ENCODE assay signal across 16 cellular contexts in the genomic region with DNA sequence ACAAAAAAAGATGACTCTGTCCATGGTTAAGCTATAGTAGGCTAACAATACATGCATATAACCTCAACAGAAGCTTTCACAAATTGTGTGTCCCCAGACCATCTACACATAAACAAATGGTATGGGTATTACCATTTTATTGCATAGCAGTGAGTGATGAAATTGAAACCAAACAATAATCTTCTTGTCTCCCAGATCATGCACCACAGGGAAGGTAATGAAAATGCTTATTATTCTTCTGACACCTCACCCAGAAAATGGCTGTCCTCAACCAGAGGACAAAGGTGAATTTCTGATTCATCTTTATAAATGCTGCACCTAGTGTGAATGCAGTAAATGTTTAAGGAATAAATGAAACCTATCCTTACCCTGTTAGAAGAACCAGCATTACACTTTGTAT. TPM values are rescaled to one million over a fixed set of nuclear protein-coding genes. Genes with fewer than 3 reads are reported as not detected.
A peak's percentile ranks its signal among the peaks of the same experiment; 100 is the strongest.
DNase-seq lines count a peak whose midpoint lies in the region; ATAC-seq and TF ChIP-seq lines count a peak whose summit lies in the region.
"Had no signal": no experiment of that assay in that cellular context is flagged by ENCODE, and none has a peak within 500 bp of the region (broad histone marks: within the 10 kb centered on the region; RNA-seq: fewer than 3 reads in every experiment).

No MANE protein-coding gene starts in this region.

- POLR2A ChIA-PET in HEK293T (lab: Yijun Ruan, JAX), result no interaction called here
- POLR2A ChIA-PET in PC-3 (lab: Charles Lee; ENCODE audit: unreplicated experiment), result no interaction called here

- no peaks in the 10 kb centered on the region for H3K9me2 ChIP-seq in PC-3 (replicated peaks; ENCODE audit: low read length)
- H3K9me2 ChIP-seq in hepatocyte (replicated peaks; ENCODE audit: insufficient read depth), result no peaks in the 10 kb centered on the region

- no peak overlapping the region for H3K27ac ChIP-seq in PC-3 (ENCODE audit: low read length)
- H3K27ac ChIP-seq in hepatocyte, result peak overlapping the region; percentile 46
- H3K27ac ChIP-seq: BLaER1 treated with 17β-estradiol and CSF1 and Interleukin-3, amounts not matched to agents 10 nM and 100 nM; SK-N-MC had no signal

- no peaks in the 10 kb centered on the region for H3K9me3 Mint-ChIP-seq in Calu3 (ENCODE audit: low read depth, unreplicated experiment)
- H3K9me3 Mint-ChIP-seq: T-helper 1 cell treated with Interleukin-12 subunit alpha and Interleukin-12 subunit beta and Interleukin-4 antibody, amounts not matched to agents 30 μg/mL and 1 μg/mL, for 36 hours had no signal

- H3K4me3 ChIP-seq in PC-3 (ENCODE audit: low read length), result no peak overlapping the region
- no peak overlapping the region for H3K4me3 ChIP-seq in hepatocyte
- H3K4me3 ChIP-seq: BLaER1 treated with 17β-estradiol and CSF1 and Interleukin-3, amounts not matched to agents 10 nM and 100 nM; SK-N-MC had no signal

- H3K27me3 ChIP-seq in PC-3 (ENCODE audit: low read length) (no peaks in the 10 kb centered on the region), hepatocyte (no peaks in the 10 kb centered on the region)
- H3K27me3 ChIP-seq: BLaER1 treated with 17β-estradiol and CSF1 and Interleukin-3, amounts not matched to agents 10 nM and 100 nM had no signal

- CTCF ChIA-PET in Calu3 (lab: Charles Lee) (no interaction called here), HEK293T (lab: Yijun Ruan, JAX) (interaction anchor here (0.5 kb wide), 1 partner anchor 24 kb away, joined by 3 read pairs; no protein-coding TSS in a partner anchor), PC-3 (lab: Charles Lee) (no interaction called here)

- peaks cover 17% of the 10 kb centered on the region for H3K36me3 Mint-ChIP-seq in Calu3 (ENCODE audit: insufficient read depth, unreplicated experiment)

- no peaks in the 10 kb centered on the region for H3F3A ChIP-seq in PC-3 (ENCODE audit: low read length, unreplicated experiment)

- no peaks in the 10 kb centered on the region for H4K20me1 ChIP-seq in PC-3 (ENCODE audit: low read length)
- no peaks in the 10 kb centered on the region for H4K20me1 ChIP-seq in hepatocyte (ENCODE audit: insufficient read depth, poor library complexity, severe bottlenecking)
- H4K20me1 ChIP-seq: BLaER1 treated with 17β-estradiol and CSF1 and Interleukin-3, amounts not matched to agents 10 nM and 100 nM had no signal

- no peaks in the 10 kb centered on the region for H3K27me3 Mint-ChIP-seq in Calu3 (ENCODE audit: unreplicated experiment)

- H3K79me2 ChIP-seq in PC-3 (ENCODE audit: low read length), result no peaks in the 10 kb centered on the region
- H3K79me2 ChIP-seq in hepatocyte, result no peaks in the 10 kb centered on the region

- H2AFZ ChIP-seq in PC-3 (ENCODE audit: low read length) (no peak overlapping the region), hepatocyte (no peak overlapping the region)

- DNase-seq in Calu3, result no peak
- no peak for DNase-seq in HEK293T (ENCODE audit: extremely low spot score)
- no peak for DNase-seq in PC-3
- DNase-seq in hepatocyte (ENCODE audit: low spot score), result no peak
- no peak for DNase-seq in Right ventricle myocardium superior
- DNase-seq in AG08395 (ENCODE audit: low spot score), result no peak
- DNase-seq: EL, GOT3, NCI-H1694, NCI-H2107, NCI-H446 treated with DMSO at 0.1 percent for 48 hours had no signal

- H3K4me3 Mint-ChIP-seq in Calu3 (ENCODE audit: low read depth, unreplicated experiment), result peak overlapping the region; percentile 37
- H3K4me3 Mint-ChIP-seq: T-helper 1 cell treated with Interleukin-12 subunit alpha and Interleukin-12 subunit beta and Interleukin-4 antibody, amounts not matched to agents 30 μg/mL and 1 μg/mL, for 36 hours had no signal

- H3K9ac ChIP-seq in PC-3 (ENCODE audit: low read length), result no peak overlapping the region
- H3K9ac ChIP-seq: BLaER1 treated with 17β-estradiol and CSF1 and Interleukin-3, amounts not matched to agents 10 nM and 100 nM had no signal

- intact Hi-C loops in Calu3 (cut with micrococcal nuclease; ENCODE audit: unreplicated experiment) (no loop called here), PC-3 (cut with micrococcal nuclease) (no loop called here), Right ventricle myocardium superior (cut with DNase I) (no loop called here)

- H3K4me2 ChIP-seq in PC-3 (ENCODE audit: low read length) (no peak overlapping the region), hepatocyte (no peak overlapping the region)
- H3K4me2 ChIP-seq: BLaER1 treated with 17β-estradiol and CSF1 and Interleukin-3, amounts not matched to agents 10 nM and 100 nM had no signal

- H3K36me3 ChIP-seq in PC-3 (ENCODE audit: low read depth, low read length) (no peaks in the 10 kb centered on the region), hepatocyte (replicated peaks; ENCODE audit: insufficient read depth, low read depth) (no peaks in the 10 kb centered on the region)
- H3K36me3 ChIP-seq: BLaER1 treated with 17β-estradiol and CSF1 and Interleukin-3, amounts not matched to agents 10 nM and 100 nM had no signal

- H3K9me3 ChIP-seq in PC-3 (ENCODE audit: low read length) (no peaks in the 10 kb centered on the region), hepatocyte (ENCODE audit: low read depth) (no peaks in the 10 kb centered on the region)
- H3K9me3 ChIP-seq: BLaER1 treated with 17β-estradiol and CSF1 and Interleukin-3, amounts not matched to agents 10 nM and 100 nM had no signal

- no peak for TF ChIP-seq CTCF in Calu3 (IDR thresholded peaks at IDR 0.05; ENCODE audit: unreplicated experiment)
- TF ChIP-seq CTCF in PC-3 (conservative IDR thresholded peaks at IDR 0.05; ENCODE audit: low read depth, low read length), result no peak
- no peak for TF ChIP-seq CTCF in hepatocyte (IDR thresholded peaks at IDR 0.05; ENCODE audit: poor library complexity)

- H3K4me1 Mint-ChIP-seq in Calu3 (ENCODE audit: low read depth, unreplicated experiment), result peaks cover 47% of the 10 kb centered on the region

- H3K4me1 ChIP-seq in PC-3 (ENCODE audit: insufficient read depth, low read length) (peaks cover 5% of the 10 kb centered on the region), hepatocyte (ENCODE audit: insufficient read depth) (peaks cover 5% of the 10 kb centered on the region)
- H3K4me1 ChIP-seq: BLaER1 treated with 17β-estradiol and CSF1 and Interleukin-3, amounts not matched to agents 10 nM and 100 nM had no signal

- no TSS peak for BruUV-seq in Calu3 (replicated peaks; lab: Mats Ljungman, UMichigan)
- BruUV-seq in PC-3 (replicated peaks; lab: Mats Ljungman, UMichigan), result no TSS peak

- H3K27ac Mint-ChIP-seq in Calu3 (ENCODE audit: unreplicated experiment), result peak overlapping the region; percentile 68
- H3K27ac Mint-ChIP-seq: T-helper 1 cell treated with Interleukin-12 subunit alpha and Interleukin-12 subunit beta and Interleukin-4 antibody, amounts not matched to agents 30 μg/mL and 1 μg/mL, for 36 hours had no signal

- ATAC-seq in PC-3 (peak; percentile 18; the same call in 1 of the 2 replicates), Right ventricle myocardium superior (ENCODE audit: poor library complexity) (no peak), HG02973 (IDR thresholded peaks at IDR 0.05; ENCODE audit: unreplicated experiment) (no peak)

TF ChIP-seq in HEK293T, 16 proteins besides CTCF, POLR2A, EP300 and RAD21:
- TF ChIP-seq FOXM1 (IDR thresholded peaks at IDR 0.05; ENCODE audit: borderline replicate concordance), result no peak
- TF ChIP-seq PKNOX1 (IDR thresholded peaks at IDR 0.05), result peak; percentile 67
TF ChIP-seq in HEK293T: peak in this region for 1.

RNA-seq across cellular contexts. Expression of gene PRSS12, which starts 8.0 kb away (rescaled TPM):
- total RNA-seq in Calu3 (2022) (44.4 and 48.7 TPM in 2 replicates), PC-3 (2014; rRNA removed) (0.58 and 1.5 TPM in 2 replicates), hepatocyte (14.4 and 20.0 TPM in 2 replicates), Right ventricle myocardium superior (not detected)
- polyA plus RNA-seq in hepatocyte, result 8.2 and 15.4 TPM in 2 replicates
- total RNA-seq: OCI-LY7 had no signal
